ENCODE assay signal across 1 cellular context in the genomic region with DNA sequence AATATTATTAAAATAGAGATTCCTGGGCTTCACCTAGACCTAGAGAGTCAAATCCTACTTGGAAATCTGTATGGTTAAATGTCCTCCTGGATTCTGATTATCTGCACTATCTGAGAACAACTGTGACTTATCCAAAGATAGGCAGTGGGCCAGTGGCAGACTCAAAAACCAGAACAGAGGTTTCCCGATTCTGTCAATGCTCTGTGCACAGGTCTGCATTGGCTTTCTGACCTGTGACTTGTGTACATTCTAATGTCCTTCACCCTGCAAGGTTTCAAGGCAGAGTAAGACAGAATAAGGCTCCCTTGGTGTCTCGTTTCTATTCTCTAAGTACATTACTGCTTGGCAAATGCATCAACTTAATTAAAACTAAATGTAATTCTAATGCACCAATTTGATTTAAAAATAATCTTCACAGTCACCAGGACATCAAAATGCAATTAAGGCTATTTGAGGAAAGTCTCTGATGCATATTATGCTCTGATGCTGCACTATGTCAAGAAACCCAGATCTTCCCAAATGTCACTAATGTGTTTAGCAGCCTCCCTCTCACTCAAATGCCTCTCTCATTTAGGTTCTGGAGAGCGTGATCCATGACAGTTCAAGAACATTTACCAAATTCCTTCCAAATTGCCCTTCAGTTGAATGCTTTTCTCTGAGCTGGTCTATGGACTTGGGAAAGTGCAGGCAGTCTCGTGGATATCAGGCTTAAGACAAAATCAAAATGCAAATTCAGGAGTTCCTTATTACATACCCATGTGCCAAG.
TF ChIP-seq lines count a peak whose summit lies in the region.

No MANE protein-coding gene starts in this region.

TF ChIP-seq in SK-N-SH treated with all-trans-retinoic acid at 6 μM for 48 hours, 23 proteins besides CTCF, POLR2A, EP300 and RAD21 (continued from another document):
- TF ChIP-seq GLIS3 (CRISPR knock-in tag; IDR thresholded peaks at IDR 0.05) (peak; percentile 95), ZNF70 (CRISPR knock-in tag; IDR thresholded peaks at IDR 0.05) (peak; percentile 29), ZFP30 (CRISPR knock-in tag; IDR thresholded peaks at IDR 0.05) (peak; percentile 32; the same call in 1 of the 2 replicates), CSDC2 (CRISPR knock-in tag; IDR thresholded peaks at IDR 0.05) (peak; percentile 47; the same call in 1 of the 2 replicates), ISL1 (CRISPR knock-in tag; IDR thresholded peaks at IDR 0.05) (peak; percentile 100), TCF4 (CRISPR knock-in tag; IDR thresholded peaks at IDR 0.05; ENCODE audit: borderline replicate concordance) (peak; percentile 100), TOX (CRISPR knock-in tag; IDR thresholded peaks at IDR 0.05; ENCODE audit: borderline replicate concordance) (no peak), RARB (CRISPR knock-in tag; IDR thresholded peaks at IDR 0.05) (peak; percentile 83; the same call in 1 of the 2 replicates), ZNF565 (CRISPR knock-in tag; conservative IDR thresholded peaks at IDR 0.05; ENCODE audit: low read depth) (peak; percentile 83), ZC3H10 (CRISPR knock-in tag; IDR thresholded peaks at IDR 0.05) (peak; percentile 97)
- TF ChIP-seq, protein P1, sequence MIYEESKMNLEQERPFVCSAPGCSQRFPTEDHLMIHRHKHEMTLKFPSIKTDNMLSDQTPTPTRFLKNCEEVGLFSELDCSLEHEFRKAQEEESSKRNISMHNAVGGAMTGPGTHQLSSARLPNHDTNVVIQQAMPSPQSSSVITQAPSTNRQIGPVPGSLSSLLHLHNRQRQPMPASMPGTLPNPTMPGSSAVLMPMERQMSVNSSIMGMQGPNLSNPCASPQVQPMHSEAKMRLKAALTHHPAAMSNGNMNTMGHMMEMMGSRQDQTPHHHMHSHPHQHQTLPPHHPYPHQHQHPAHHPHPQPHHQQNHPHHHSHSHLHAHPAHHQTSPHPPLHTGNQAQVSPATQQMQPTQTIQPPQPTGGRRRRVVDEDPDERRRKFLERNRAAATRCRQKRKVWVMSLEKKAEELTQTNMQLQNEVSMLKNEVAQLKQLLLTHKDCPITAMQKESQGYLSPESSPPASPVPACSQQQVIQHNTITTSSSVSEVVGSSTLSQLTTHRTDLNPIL (CRISPR knock-in tag; IDR thresholded peaks at IDR 0.05; ENCODE audit: low read depth), result peak; percentile 98
- TF ChIP-seq, protein P2, sequence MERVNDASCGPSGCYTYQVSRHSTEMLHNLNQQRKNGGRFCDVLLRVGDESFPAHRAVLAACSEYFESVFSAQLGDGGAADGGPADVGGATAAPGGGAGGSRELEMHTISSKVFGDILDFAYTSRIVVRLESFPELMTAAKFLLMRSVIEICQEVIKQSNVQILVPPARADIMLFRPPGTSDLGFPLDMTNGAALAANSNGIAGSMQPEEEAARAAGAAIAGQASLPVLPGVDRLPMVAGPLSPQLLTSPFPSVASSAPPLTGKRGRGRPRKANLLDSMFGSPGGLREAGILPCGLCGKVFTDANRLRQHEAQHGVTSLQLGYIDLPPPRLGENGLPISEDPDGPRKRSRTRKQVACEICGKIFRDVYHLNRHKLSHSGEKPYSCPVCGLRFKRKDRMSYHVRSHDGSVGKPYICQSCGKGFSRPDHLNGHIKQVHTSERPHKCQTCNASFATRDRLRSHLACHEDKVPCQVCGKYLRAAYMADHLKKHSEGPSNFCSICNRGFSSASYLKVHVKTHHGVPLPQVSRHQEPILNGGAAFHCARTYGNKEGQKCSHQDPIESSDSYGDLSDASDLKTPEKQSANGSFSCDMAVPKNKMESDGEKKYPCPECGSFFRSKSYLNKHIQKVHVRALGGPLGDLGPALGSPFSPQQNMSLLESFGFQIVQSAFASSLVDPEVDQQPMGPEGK (CRISPR knock-in tag; IDR thresholded peaks at IDR 0.05; ENCODE audit: borderline replicate concordance), result peak; percentile 80
- TF ChIP-seq, protein P3, sequence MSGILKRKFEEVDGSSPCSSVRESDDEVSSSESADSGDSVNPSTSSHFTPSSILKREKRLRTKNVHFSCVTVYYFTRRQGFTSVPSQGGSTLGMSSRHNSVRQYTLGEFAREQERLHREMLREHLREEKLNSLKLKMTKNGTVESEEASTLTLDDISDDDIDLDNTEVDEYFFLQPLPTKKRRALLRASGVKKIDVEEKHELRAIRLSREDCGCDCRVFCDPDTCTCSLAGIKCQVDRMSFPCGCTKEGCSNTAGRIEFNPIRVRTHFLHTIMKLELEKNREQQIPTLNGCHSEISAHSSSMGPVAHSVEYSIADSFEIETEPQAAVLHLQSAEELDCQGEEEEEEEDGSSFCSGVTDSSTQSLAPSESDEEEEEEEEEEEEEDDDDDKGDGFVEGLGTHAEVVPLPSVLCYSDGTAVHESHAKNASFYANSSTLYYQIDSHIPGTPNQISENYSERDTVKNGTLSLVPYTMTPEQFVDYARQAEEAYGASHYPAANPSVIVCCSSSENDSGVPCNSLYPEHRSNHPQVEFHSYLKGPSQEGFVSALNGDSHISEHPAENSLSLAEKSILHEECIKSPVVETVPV (CRISPR knock-in tag; IDR thresholded peaks at IDR 0.05), result peak; percentile 99
- TF ChIP-seq, protein P4, sequence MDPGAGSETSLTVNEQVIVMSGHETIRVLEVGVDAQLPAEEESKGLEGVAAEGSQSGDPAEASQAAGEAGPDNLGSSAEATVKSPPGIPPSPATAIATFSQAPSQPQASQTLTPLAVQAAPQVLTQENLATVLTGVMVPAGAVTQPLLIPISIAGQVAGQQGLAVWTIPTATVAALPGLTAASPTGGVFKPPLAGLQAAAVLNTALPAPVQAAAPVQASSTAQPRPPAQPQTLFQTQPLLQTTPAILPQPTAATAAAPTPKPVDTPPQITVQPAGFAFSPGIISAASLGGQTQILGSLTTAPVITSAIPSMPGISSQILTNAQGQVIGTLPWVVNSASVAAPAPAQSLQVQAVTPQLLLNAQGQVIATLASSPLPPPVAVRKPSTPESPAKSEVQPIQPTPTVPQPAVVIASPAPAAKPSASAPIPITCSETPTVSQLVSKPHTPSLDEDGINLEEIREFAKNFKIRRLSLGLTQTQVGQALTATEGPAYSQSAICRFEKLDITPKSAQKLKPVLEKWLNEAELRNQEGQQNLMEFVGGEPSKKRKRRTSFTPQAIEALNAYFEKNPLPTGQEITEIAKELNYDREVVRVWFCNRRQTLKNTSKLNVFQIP (CRISPR knock-in tag; IDR thresholded peaks at IDR 0.05; ENCODE audit: borderline replicate concordance, low read depth), result peak; percentile 61; the same call in 1 of the 2 replicates
